8 cellular contexts compared by ENCODE assay signal in genomic region chr19:45179063-45179847, GRCh38. TPM values are rescaled to one million over a fixed set of nuclear protein-coding genes. Genes with fewer than 3 reads are reported as not detected.
DNase-seq lines count a peak whose midpoint lies in the region; ATAC-seq and TF ChIP-seq lines count a peak whose summit lies in the region.

No MANE protein-coding gene starts in this region.

- no CpG with 5 or more reads among the region's 92 CpGs for WGBS in neuronal stem cell (ENCODE audit: extremely low coverage in 2 of 2, insufficient read length in 2 of 2, insufficient replicate concordance in 1 of 2), 2 donors

- H3K4me3 Mint-ChIP-seq in CD14-positive monocyte, result peak overlapping the region; percentile 88 to 96

- H3K4me2 ChIP-seq in fibroblast of lung (ENCODE audit: extremely low read depth, insufficient read depth, low read length) (peak overlapping the region; percentile 81), neuronal stem cell (ENCODE audit: insufficient read depth, low read length, poor library complexity, severe bottlenecking) (peak overlapping the region; percentile 82)

- peaks cover 0 to 2% (median 0%) of the 10 kb centered on the region in 7 donors for H3K9me3 Mint-ChIP-seq in CD14-positive monocyte

- peak overlapping the region; percentile 95 to 100 (median 98) for H3K27ac Mint-ChIP-seq in CD14-positive monocyte

- no peaks in the 10 kb centered on the region for H4K20me1 ChIP-seq in fibroblast of lung (ENCODE audit: control insufficient read depth, extremely low read depth, insufficient read depth, low read length)

- H3K23ac ChIP-seq in neuronal stem cell (ENCODE audit: low read depth, low read length, poor library complexity), result peak overlapping the region; percentile 65

- H2BK12ac ChIP-seq in neuronal stem cell (ENCODE audit: low read length), result peak overlapping the region; percentile 22

- H3K18ac ChIP-seq in neuronal stem cell (ENCODE audit: low read length), result peak overlapping the region; percentile 38

- H3K79me2 ChIP-seq in fibroblast of lung (ENCODE audit: control insufficient read depth, insufficient read depth, low read length), result peaks cover 11% of the 10 kb centered on the region

- H2AK5ac ChIP-seq in neuronal stem cell (ENCODE audit: low read depth, low read length), result peak overlapping the region; percentile 63

- H2BK120ac ChIP-seq in neuronal stem cell (ENCODE audit: low read depth, low read length), result peak overlapping the region; percentile 55

- H3K4ac ChIP-seq in neuronal stem cell (ENCODE audit: low read length), result no peak overlapping the region

- peak overlapping the region; percentile 85 for H3K9ac ChIP-seq in fibroblast of lung (ENCODE audit: insufficient read depth, low read length)
- peak overlapping the region; percentile 90 for H3K9ac ChIP-seq in neuronal stem cell (ENCODE audit: low read depth, low read length, poor library complexity)

- no peak overlapping the region for H2BK15ac ChIP-seq in neuronal stem cell (ENCODE audit: low read length)

- peaks cover 17 to 26% of the 10 kb centered on the region in 2 donors for H3K36me3 Mint-ChIP-seq in CD14-positive monocyte

- intact Hi-C loops in CD14-positive monocyte (cut with micrococcal nuclease), result loop anchor here in 1 of 2 donors (5.0 kb wide), 2 partner anchors 87 to 102 kb away; partner anchors contain the start of genes GEMIN7, PPP1R37 and ZNF296
- intact Hi-C loops in posterior vena cava (cut with DNase I), result no loop called here

- peak overlapping the region; percentile 84 for H3K27ac ChIP-seq in HL-60 (replicated peaks)
- H3K27ac ChIP-seq in fibroblast of lung (ENCODE audit: insufficient read depth, low read length), result peak overlapping the region; percentile 99
- no peak overlapping the region for H3K27ac ChIP-seq in neuronal stem cell (replicated peaks; ENCODE audit: low read length)

- H3K9me3 ChIP-seq in fibroblast of lung (ENCODE audit: control insufficient read depth, insufficient read depth, low read depth, low read length), result no peaks in the 10 kb centered on the region
- H3K9me3 ChIP-seq in neuronal stem cell (replicated peaks in 1 of 2; ENCODE audit: control insufficient read depth in 2 of 2, insufficient read depth in 1 of 2, low read depth in 1 of 2, low read length in 2 of 2), result no peaks in the 10 kb centered on the region

- no peak overlapping the region for H2BK5ac ChIP-seq in neuronal stem cell (ENCODE audit: low read length)

- H3K36me3 ChIP-seq in fibroblast of lung (ENCODE audit: control insufficient read depth, insufficient read depth, low read length) (no peaks in the 10 kb centered on the region), neuronal stem cell (replicated peaks in 1 of 2; ENCODE audit: control insufficient read depth in 2 of 2, insufficient read depth in 2 of 2, low read length in 2 of 2) (peaks cover 0 to 5% of the 10 kb centered on the region in 2 donors)

- H3K4me3 ChIP-seq in HL-60 (replicated peaks; ENCODE audit: insufficient read depth, low read length) (peak overlapping the region; percentile 94), fibroblast of lung (replicated peaks in 1 of 4; ENCODE audit: control extremely low read depth in 1 of 4, insufficient read depth in 1 of 4, low read depth in 3 of 4, low read length in 4 of 4) (peak overlapping the region; percentile 73 to 99 (median 90)), neuronal stem cell (ENCODE audit: low read length in 2 of 2) (peak overlapping the region; percentile 91 to 97)

- peaks cover 54% of the 10 kb centered on the region for H3K4me1 Mint-ChIP-seq in CD14-positive monocyte

- no peak overlapping the region for H4K8ac ChIP-seq in neuronal stem cell (ENCODE audit: low read depth, low read length)

- H3K79me1 ChIP-seq in neuronal stem cell (ENCODE audit: low read depth, low read length), result peaks cover 1% of the 10 kb centered on the region

- H4K91ac ChIP-seq in neuronal stem cell (ENCODE audit: low read depth, low read length, poor library complexity), result no peak overlapping the region

- no peak overlapping the region for H3K14ac ChIP-seq in neuronal stem cell (ENCODE audit: low read length)

- no peaks in the 10 kb centered on the region for H3K27me3 Mint-ChIP-seq in CD14-positive monocyte (ENCODE audit: low read depth in 3 of 3)

- H3K4me1 ChIP-seq in fibroblast of lung (ENCODE audit: control insufficient read depth, extremely low read depth, insufficient read depth, low read length), result peaks cover 3% of the 10 kb centered on the region
- peaks cover 2 to 6% of the 10 kb centered on the region in 2 donors for H3K4me1 ChIP-seq in neuronal stem cell (ENCODE audit: control insufficient read depth in 2 of 2, insufficient read depth in 1 of 2, low read depth in 1 of 2, low read length in 2 of 2)

- H3K27me3 ChIP-seq in HL-60 (ENCODE audit: insufficient read depth, poor library complexity, severe bottlenecking) (no peaks in the 10 kb centered on the region), fibroblast of lung (ENCODE audit: control insufficient read depth, insufficient read depth, low read length) (no peaks in the 10 kb centered on the region), neuronal stem cell (ENCODE audit: control insufficient read depth in 3 of 3, insufficient read depth in 3 of 3, low read depth in 1 of 3, low read length in 3 of 3) (no peaks in the 10 kb centered on the region)

- peak overlapping the region; percentile 95 for H2AFZ ChIP-seq in fibroblast of lung (ENCODE audit: low read length)
- H2AFZ ChIP-seq in neuronal stem cell (ENCODE audit: low read length), result peak overlapping the region; percentile 94

- no peak for DNase-seq in CD14-positive monocyte (ENCODE audit: low spot score)
- peak in 1 of 2 experiments; percentile 32 for DNase-seq in HL-60 (ENCODE audit: low read depth in 1 of 2, low spot score in 1 of 2)
- peak; percentile 75 for DNase-seq in activated CD8-positive, alpha-beta memory T cell treated with anti-CD3 and anti-CD28 coated beads, Interleukin-2, amount 50 U/mL, for 48 hours
- DNase-seq in fibroblast of lung (ENCODE audit: low read depth in 2 of 2), result peak in 1 of 2 donors; percentile 45
- DNase-seq in neuronal stem cell (ENCODE audit: low spot score), result no peak
- DNase-seq in posterior vena cava (ENCODE audit: low spot score), result no peak

- ATAC-seq in GM21528 (IDR thresholded peaks at IDR 0.05; ENCODE audit: low FRiP score, unreplicated experiment) (no peak), GM18502 (IDR thresholded peaks at IDR 0.05; ENCODE audit: poor library complexity, unreplicated experiment) (no peak)

- TF ChIP-seq CTCF in CD14-positive monocyte (IDR thresholded peaks at IDR 0.05) (no peak), HL-60 (IDR thresholded peaks at IDR 0.05; ENCODE audit: insufficient read depth, low read length) (no peak), fibroblast of lung (conservative IDR thresholded peaks at IDR 0.05 in 1 of 2, IDR thresholded peaks at IDR 0.05 in 1 of 2; ENCODE audit: low read depth in 1 of 2, low read length in 2 of 2) (no peak)

RNA-seq across cellular contexts. Expression of gene BLOC1S3, which starts 0.7 kb away (rescaled TPM):
- polyA plus RNA-seq in CD14-positive monocyte, result 1 to 10 TPM; 2.9 to 4.7 TPM
- total RNA-seq in fibroblast of lung, result 2.6 and 3.8 TPM in 2 replicates
- 5.2 and 5.6 TPM in 2 replicates for polyA plus RNA-seq in fibroblast of lung
- 8.5 and 8.7 TPM in 2 replicates for polyA plus RNA-seq in fibroblast of lung (2012)
- 22.3 and 31.5 TPM in 2 replicates for polyA minus RNA-seq in fibroblast of lung (ENCODE audit: low replicate concordance)
- polyA plus RNA-seq in neuronal stem cell (2013, experiment 1 of 2), result 3.6 TPM
- 3.7 TPM for polyA plus RNA-seq in neuronal stem cell (2013, experiment 2 of 2)
- total RNA-seq in posterior vena cava, result 10 to 100 TPM in 1 of 2 donors, 1 to 10 TPM in 1; 8.7 to 11.2 TPM

RNA-seq across cellular contexts. Expression of gene TRAPPC6A, which starts 1.2 kb away (rescaled TPM):
- polyA plus RNA-seq in CD14-positive monocyte (10 to 100 TPM; 63.4 to 82.7 TPM), fibroblast of lung (4.5 and 9.3 TPM in 2 replicates)
- total RNA-seq in fibroblast of lung (15.9 and 20.0 TPM in 2 replicates), posterior vena cava (1 to 10 TPM; 6.5 to 7.7 TPM)
- polyA plus RNA-seq in fibroblast of lung (2012), result 8.0 and 12.9 TPM in 2 replicates
- 3.1 and 4.3 TPM in 2 replicates for polyA minus RNA-seq in fibroblast of lung (ENCODE audit: low replicate concordance)
- 50.4 TPM for polyA plus RNA-seq in neuronal stem cell (2013, experiment 1 of 2)
- 51.0 TPM for polyA plus RNA-seq in neuronal stem cell (2013, experiment 2 of 2)

RNA-seq across cellular contexts. Expression of gene NKPD1, which starts 18.5 kb away (rescaled TPM):
- polyA plus RNA-seq in CD14-positive monocyte (not detected), fibroblast of lung (0.01 TPM in 1 of 2 replicates, not detected in the other)
- total RNA-seq in fibroblast of lung (0.17 and 0.26 TPM in 2 replicates), posterior vena cava (not detected)
- polyA plus RNA-seq in fibroblast of lung (2012), result 0.02 and 0.05 TPM in 2 replicates
- 0.39 TPM in 1 of 2 replicates, not detected in the other for polyA minus RNA-seq in fibroblast of lung (ENCODE audit: low replicate concordance)
- polyA plus RNA-seq in neuronal stem cell (2013, experiment 1 of 2), result 0.28 TPM
- 0.33 TPM for polyA plus RNA-seq in neuronal stem cell (2013, experiment 2 of 2)
